ENCODE assay signal across 2 cellular contexts in genomic region chr17:51709867-51710266, GRCh38.
TF ChIP-seq lines count a peak whose summit lies in the region.

No MANE protein-coding gene starts in this region.

TF ChIP-seq in liver, 16 proteins besides CTCF, POLR2A, EP300 and RAD21 (continued from another document):
- TF ChIP-seq REST (IDR thresholded peaks at IDR 0.05), result peak; percentile 52
- TF ChIP-seq GABPA (IDR thresholded peaks at IDR 0.05 in 1 of 2, conservative IDR thresholded peaks at IDR 0.05 in 1 of 2), result no peak
- TF ChIP-seq YY1 (IDR thresholded peaks at IDR 0.05), result peak; percentile 39
- peak; percentile 17 for TF ChIP-seq MAX (IDR thresholded peaks at IDR 0.05)
- TF ChIP-seq RXRA (IDR thresholded peaks at IDR 0.05), result peak in 1 of 2 donors; percentile 75
- TF ChIP-seq ATF3 (IDR thresholded peaks at IDR 0.05), result no peak

TF ChIP-seq in HepG2, 621 proteins besides CTCF, POLR2A, EP300 and RAD21:
- no peak for TF ChIP-seq UBTF (CRISPR knock-in tag; IDR thresholded peaks at IDR 0.05)
- TF ChIP-seq EHMT2 (IDR thresholded peaks at IDR 0.05; ENCODE audit: borderline replicate concordance, low read depth, low read length), result no peak
- TF ChIP-seq GMEB1 (CRISPR knock-in tag; IDR thresholded peaks at IDR 0.05; ENCODE audit: borderline replicate concordance), result no peak
- TF ChIP-seq HMGXB4 (CRISPR knock-in tag; IDR thresholded peaks at IDR 0.05; ENCODE audit: borderline replicate concordance in 1 of 2, low read depth in 1 of 2), result no peak
- no peak for TF ChIP-seq ZNF44 (CRISPR knock-in tag; IDR thresholded peaks at IDR 0.05)
- TF ChIP-seq ARID3A (IDR thresholded peaks at IDR 0.05; ENCODE audit: low read depth, low read length), result no peak
- TF ChIP-seq ZNF280B (CRISPR knock-in tag; IDR thresholded peaks at IDR 0.05; ENCODE audit: borderline replicate concordance), result no peak
- no peak for TF ChIP-seq HNRNPL (IDR thresholded peaks at IDR 0.05; ENCODE audit: low read depth, low read length)
- no peak for TF ChIP-seq MED8 (CRISPR knock-in tag; IDR thresholded peaks at IDR 0.05; ENCODE audit: insufficient replicate concordance)
- TF ChIP-seq MED13 (CRISPR knock-in tag; IDR thresholded peaks at IDR 0.05), result no peak
- no peak for TF ChIP-seq CAMTA2 (CRISPR knock-in tag; IDR thresholded peaks at IDR 0.05; ENCODE audit: borderline replicate concordance)
- no peak for TF ChIP-seq IKZF4 (CRISPR knock-in tag; IDR thresholded peaks at IDR 0.05; ENCODE audit: borderline replicate concordance, low read depth, not compliant biosample characterization)
- no peak for TF ChIP-seq TBP (CRISPR knock-in tag; IDR thresholded peaks at IDR 0.05)
- TF ChIP-seq ZFP37 (CRISPR knock-in tag; IDR thresholded peaks at IDR 0.05; ENCODE audit: borderline replicate concordance), result no peak
- no peak for TF ChIP-seq ZNF558 (CRISPR knock-in tag; IDR thresholded peaks at IDR 0.05; ENCODE audit: borderline replicate concordance)
- TF ChIP-seq AKAP8 (CRISPR knock-in tag; IDR thresholded peaks at IDR 0.05), result no peak
